1 cellular context compared by ENCODE assay signal in genomic region chr20:1375515-1375914, GRCh38.
TF ChIP-seq lines count a peak whose summit lies in the region.

No MANE protein-coding gene starts in this region.

TF ChIP-seq in HEK293, 187 proteins besides CTCF, POLR2A, EP300 and RAD21 (continued from another document):
- TF ChIP-seq, protein P1, sequence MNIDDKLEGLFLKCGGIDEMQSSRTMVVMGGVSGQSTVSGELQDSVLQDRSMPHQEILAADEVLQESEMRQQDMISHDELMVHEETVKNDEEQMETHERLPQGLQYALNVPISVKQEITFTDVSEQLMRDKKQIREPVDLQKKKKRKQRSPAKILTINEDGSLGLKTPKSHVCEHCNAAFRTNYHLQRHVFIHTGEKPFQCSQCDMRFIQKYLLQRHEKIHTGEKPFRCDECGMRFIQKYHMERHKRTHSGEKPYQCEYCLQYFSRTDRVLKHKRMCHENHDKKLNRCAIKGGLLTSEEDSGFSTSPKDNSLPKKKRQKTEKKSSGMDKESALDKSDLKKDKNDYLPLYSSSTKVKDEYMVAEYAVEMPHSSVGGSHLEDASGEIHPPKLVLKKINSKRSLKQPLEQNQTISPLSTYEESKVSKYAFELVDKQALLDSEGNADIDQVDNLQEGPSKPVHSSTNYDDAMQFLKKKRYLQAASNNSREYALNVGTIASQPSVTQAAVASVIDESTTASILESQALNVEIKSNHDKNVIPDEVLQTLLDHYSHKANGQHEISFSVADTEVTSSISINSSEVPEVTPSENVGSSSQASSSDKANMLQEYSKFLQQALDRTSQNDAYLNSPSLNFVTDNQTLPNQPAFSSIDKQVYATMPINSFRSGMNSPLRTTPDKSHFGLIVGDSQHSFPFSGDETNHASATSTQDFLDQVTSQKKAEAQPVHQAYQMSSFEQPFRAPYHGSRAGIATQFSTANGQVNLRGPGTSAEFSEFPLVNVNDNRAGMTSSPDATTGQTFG (tag by site-specific recombination; IDR thresholded peaks at IDR 0.05; ENCODE audit: borderline replicate concordance) = no peak
- TF ChIP-seq ZNF24 (tag by site-specific recombination; IDR thresholded peaks at IDR 0.05) (peak; percentile 29; the same call in 1 of the 2 replicates), ZNF792 (tag by site-specific recombination; IDR thresholded peaks at IDR 0.05) (no peak), ZNF629 (tag by site-specific recombination; IDR thresholded peaks at IDR 0.05) (peak; percentile 87), ZBTB17 (tag by site-specific recombination; IDR thresholded peaks at IDR 0.05) (peak; percentile 70), ZNF510 (tag by site-specific recombination; IDR thresholded peaks at IDR 0.05; ENCODE audit: insufficient replicate concordance) (no peak), ZNF600 (tag by site-specific recombination; IDR thresholded peaks at IDR 0.05) (peak; percentile 94), ZNF501 (tag by site-specific recombination; IDR thresholded peaks at IDR 0.05) (no peak), ZNF549 (tag by site-specific recombination; IDR thresholded peaks at IDR 0.05) (no peak), ZNF239 (tag by site-specific recombination; IDR thresholded peaks at IDR 0.05) (no peak), PRDM10 (tag by site-specific recombination; IDR thresholded peaks at IDR 0.05) (peak; percentile 40; the same call in 1 of the 2 replicates), ZEB2 (tag by site-specific recombination; IDR thresholded peaks at IDR 0.05) (0 out of 2 replicates have a peak, but pooled peaks have one; percentile 35), FEZF1 (tag by site-specific recombination; IDR thresholded peaks at IDR 0.05) (peak; percentile 22; the same call in 1 of the 2 replicates)
- TF ChIP-seq, protein P2, sequence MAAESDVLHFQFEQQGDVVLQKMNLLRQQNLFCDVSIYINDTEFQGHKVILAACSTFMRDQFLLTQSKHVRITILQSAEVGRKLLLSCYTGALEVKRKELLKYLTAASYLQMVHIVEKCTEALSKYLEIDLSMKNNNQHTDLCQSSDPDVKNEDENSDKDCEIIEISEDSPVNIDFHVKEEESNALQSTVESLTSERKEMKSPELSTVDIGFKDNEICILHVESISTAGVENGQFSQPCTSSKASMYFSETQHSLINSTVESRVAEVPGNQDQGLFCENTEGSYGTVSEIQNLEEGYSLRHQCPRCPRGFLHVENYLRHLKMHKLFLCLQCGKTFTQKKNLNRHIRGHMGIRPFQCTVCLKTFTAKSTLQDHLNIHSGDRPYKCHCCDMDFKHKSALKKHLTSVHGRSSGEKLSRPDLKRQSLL (tag by site-specific recombination; IDR thresholded peaks at IDR 0.05) = no peak
